ENCODE assay signal across 15 cellular contexts in genomic region chr15:74429784-74430141, GRCh38. TPM values are rescaled to one million over a fixed set of nuclear protein-coding genes. Genes with fewer than 3 reads are reported as not detected.
DNase-seq lines count a peak whose midpoint lies in the region; ATAC-seq, FAIRE-seq and TF ChIP-seq lines count a peak whose summit lies in the region.
"Had no signal": no experiment of that assay in that cellular context is flagged by ENCODE, and none has a peak within 500 bp of the region (broad histone marks: within the 10 kb centered on the region; RNA-seq: fewer than 3 reads in every experiment).

No MANE protein-coding gene starts in this region.

- H3K9me3 Mint-ChIP-seq in CD8-positive, alpha-beta memory T cell, result no peaks in the 10 kb centered on the region
- no peaks in the 10 kb centered on the region for H3K9me3 Mint-ChIP-seq in GM23338
- H3K9me3 Mint-ChIP-seq: CD4-positive, CD25-positive, alpha-beta regulatory T cell had no signal

- H4K20me1 ChIP-seq in HCT116 (ENCODE audit: insufficient read depth) (no peaks in the 10 kb centered on the region), GM12878 (ENCODE audit: control insufficient read depth, insufficient read depth) (peaks cover 24% of the 10 kb centered on the region), GM23338 (replicated peaks; ENCODE audit: insufficient read depth) (peaks cover 8% of the 10 kb centered on the region)

- no peak overlapping the region for H3K23ac ChIP-seq in trophoblast cell (ENCODE audit: low read length)

- RAD21 ChIA-PET in HCT116 (lab: Charles Lee; ENCODE audit: low non-redundant PET in 1 of 2, low total read pairs in 2 of 2, uncharacterized antibody in 2 of 2, unreplicated experiment in 2 of 2), result no interaction called here
- RAD21 ChIA-PET in GM12878 (lab: Charles Lee; ENCODE audit: unreplicated experiment), result interaction anchor here (0.6 to 24.4 kb wide), 7 partner anchors 9 to 364 kb away, joined by 3 to 496 read pairs (median 15); no protein-coding TSS in a partner anchor

- no peak overlapping the region for H2BK12ac ChIP-seq in trophoblast cell (ENCODE audit: low read length)

- H2AFZ ChIP-seq in HCT116 (ENCODE audit: low read depth, low read length, poor library complexity, severe bottlenecking) (no peak overlapping the region), GM12878 (ENCODE audit: control insufficient read depth, low read depth, low read length) (no peak overlapping the region), trophoblast cell (ENCODE audit: insufficient read depth, low read length, poor library complexity) (no peak overlapping the region), GM23338 (no peak overlapping the region)

- no peaks in the 10 kb centered on the region for H3K9me3 ChIP-seq in CD8-positive, alpha-beta memory T cell (ENCODE audit: low read length)
- no peaks in the 10 kb centered on the region for H3K9me3 ChIP-seq in HCT116 (ENCODE audit: control insufficient read depth in 1 of 2, insufficient read depth in 1 of 2, low read depth in 1 of 2, low read length in 2 of 2)
- no peaks in the 10 kb centered on the region for H3K9me3 ChIP-seq in GM12878 (replicated peaks; ENCODE audit: control insufficient read depth, insufficient read depth, low read length)
- H3K9me3 ChIP-seq in trophoblast cell (ENCODE audit: insufficient read depth, low read depth, low read length), result peaks cover 5% of the 10 kb centered on the region
- H3K9me3 ChIP-seq: heart right ventricle, prostate gland, uterus had no signal

- TF ChIP-seq CTCF in HCT116 (IDR thresholded peaks at IDR 0.05 in 2 of 3, conservative IDR thresholded peaks at IDR 0.05 in 1 of 3; ENCODE audit: borderline replicate concordance in 1 of 3, insufficient read depth in 1 of 3, low read depth in 2 of 3, low read length in 2 of 3) (no peak), GM12878 (IDR thresholded peaks at IDR 0.05 in 2 of 3, conservative IDR thresholded peaks at IDR 0.05 in 1 of 3; ENCODE audit: control insufficient read depth in 2 of 3, extremely low read depth in 1 of 3, insufficient read depth in 1 of 3, low read depth in 3 of 3, low read length in 3 of 3) (no peak), GM23338 (conservative IDR thresholded peaks at IDR 0.05; ENCODE audit: low read depth in 2 of 2) (no peak)

- no peaks in the 10 kb centered on the region for H3K36me3 ChIP-seq in CD8-positive, alpha-beta memory T cell (ENCODE audit: insufficient read depth, low read length)
- peaks cover 0 to 5% of the 10 kb centered on the region in 2 experiments; a peak in 1 of 4 replicates for H3K36me3 ChIP-seq in HCT116 (ENCODE audit: control insufficient read depth in 1 of 2, insufficient read depth in 2 of 2, low read length in 2 of 2)
- peaks cover 13 to 16% of the 10 kb centered on the region in 2 experiments; a peak in 3 of 4 replicates for H3K36me3 ChIP-seq in GM12878 (ENCODE audit: control insufficient read depth in 2 of 2, insufficient read depth in 2 of 2, low read length in 1 of 2)
- peaks cover 14 to 24% of the 10 kb centered on the region in 2 experiments for H3K36me3 ChIP-seq in trophoblast cell (ENCODE audit: control insufficient read depth in 1 of 2, insufficient read depth in 2 of 2, low read length in 2 of 2)
- H3K36me3 ChIP-seq in GM23338 (ENCODE audit: insufficient read depth), result no peaks in the 10 kb centered on the region
- H3K36me3 ChIP-seq: heart right ventricle, prostate gland, uterus had no signal

- peak overlapping the region in 7 of 8 donors; percentile 13 to 90 (median 68) for H3K27ac Mint-ChIP-seq in CD8-positive, alpha-beta memory T cell
- H3K27ac Mint-ChIP-seq in GM23338, result no peak overlapping the region

- H3K4me3 ChIP-seq in CD8-positive, alpha-beta memory T cell (ENCODE audit: low read length), result no peak overlapping the region
- H3K4me3 ChIP-seq in HCT116 (replicated peaks in 1 of 2; ENCODE audit: low read depth in 1 of 2, low read length in 2 of 2), result no peak overlapping the region
- peak overlapping the region; percentile 98 for H3K4me3 ChIP-seq in GM12878
- H3K4me3 ChIP-seq in trophoblast cell (ENCODE audit: low read depth, low read length), result no peak overlapping the region
- H3K4me3 ChIP-seq in GM23338, result no peak overlapping the region
- H3K4me3 ChIP-seq: heart right ventricle, prostate gland, uterus had no signal

- H3K9me2 ChIP-seq in HCT116 (ENCODE audit: insufficient read depth) (no peaks in the 10 kb centered on the region), GM23338 (ENCODE audit: insufficient read depth) (no peaks in the 10 kb centered on the region)

- peaks cover 89% of the 10 kb centered on the region for H3K79me2 ChIP-seq in HCT116 (ENCODE audit: insufficient read depth, low read length)
- peaks cover 100% of the 10 kb centered on the region for H3K79me2 ChIP-seq in GM12878 (ENCODE audit: control insufficient read depth, insufficient read depth, low read length)
- peaks cover 32% of the 10 kb centered on the region for H3K79me2 ChIP-seq in trophoblast cell (ENCODE audit: control insufficient read depth, insufficient read depth, low read length, poor library complexity)
- peaks cover 24% of the 10 kb centered on the region for H3K79me2 ChIP-seq in GM23338 (replicated peaks; ENCODE audit: insufficient read depth)

- no peak for FAIRE-seq in GM12878 (lab: Jason Lieb, UNC)
- FAIRE-seq: GM19239 had no signal

- peak overlapping the region; percentile 27 for H3K27ac ChIP-seq in CD8-positive, alpha-beta memory T cell (ENCODE audit: low read depth, low read length)
- H3K27ac ChIP-seq in HCT116 (ENCODE audit: low read depth, low read length), result no peak overlapping the region; the same call in 1 of the 2 replicates
- H3K27ac ChIP-seq in GM12878 (ENCODE audit: control insufficient read depth, insufficient read depth), result peak overlapping the region; percentile 84
- H3K27ac ChIP-seq in trophoblast cell (ENCODE audit: low read depth, low read length), result no peak overlapping the region
- no peak overlapping the region for H3K27ac ChIP-seq in GM23338 (ENCODE audit: low read depth)
- H3K27ac ChIP-seq: heart right ventricle, prostate gland, uterus had no signal

- H4K12ac ChIP-seq in trophoblast cell (ENCODE audit: low read depth, low read length), result no peak overlapping the region

- H3K18ac ChIP-seq in trophoblast cell (ENCODE audit: low read length), result no peak overlapping the region

- no peak for TF ChIP-seq EP300 in GM12878 (IDR thresholded peaks at IDR 0.05; ENCODE audit: borderline replicate concordance in 1 of 2, control insufficient read depth in 1 of 2, low read depth in 2 of 2, low read length in 2 of 2)

- H3K4me2 ChIP-seq in HCT116 (ENCODE audit: low read length), result peak overlapping the region; percentile 17; the same call in 1 of the 2 replicates
- H3K4me2 ChIP-seq in GM12878 (ENCODE audit: control insufficient read depth, insufficient read depth), result peak overlapping the region; percentile 97
- H3K4me2 ChIP-seq in trophoblast cell (ENCODE audit: low read length), result no peak overlapping the region
- H3K4me2 ChIP-seq in GM23338, result no peak overlapping the region

- no peak overlapping the region for H4K91ac ChIP-seq in trophoblast cell (ENCODE audit: low read depth, low read length)

- peaks cover 61 to 83% (median 64%) of the 10 kb centered on the region in 3 donors for H3K4me1 Mint-ChIP-seq in CD8-positive, alpha-beta memory T cell
- H3K4me1 Mint-ChIP-seq in GM23338, result peaks cover 37% of the 10 kb centered on the region

- H3K14ac ChIP-seq in trophoblast cell (ENCODE audit: low read length), result no peak overlapping the region

- POLR2A ChIA-PET in CD8-positive, alpha-beta memory T cell (lab: Charles Lee), result no interaction called here
- POLR2A ChIA-PET in HCT116 (lab: Charles Lee) (interaction anchor here (1.4 to 2.1 kb wide), 2 partner anchors 10 to 24 kb away, joined by 3 to 6 read pairs; no protein-coding TSS in a partner anchor), GM12878 (lab: Charles Lee) (interaction anchor here (0.8 to 16.6 kb wide), 11 partner anchors 9 to 358 kb away, joined by 3 to 325 read pairs (median 4); no protein-coding TSS in a partner anchor)

- intact Hi-C loops in HCT116 (cut with micrococcal nuclease) (no loop called here), GM12878 (cut with micrococcal nuclease; ENCODE audit: unreplicated experiment) (loop anchor here (2.0 to 5.0 kb wide), 4 partner anchors 25 to 188 kb away; partner anchors contain the start of genes ARID3B and CLK3)

- peak overlapping the region; percentile 27 for H3K4ac ChIP-seq in trophoblast cell (ENCODE audit: low read depth, low read length)

- peaks cover 0 to 1% of the 10 kb centered on the region in 2 donors for H3K27me3 Mint-ChIP-seq in CD8-positive, alpha-beta memory T cell
- peaks cover 25% of the 10 kb centered on the region for H3K27me3 Mint-ChIP-seq in GM23338 (ENCODE audit: insufficient read depth, low read depth, poor library complexity)

- ATAC-seq in HCT116 (no peak), GM12878 (no peak), GM23338 (no peak)
- ATAC-seq: heart right ventricle had no signal

- H2BK5ac ChIP-seq in trophoblast cell (ENCODE audit: low read depth, low read length, poor library complexity), result no peak overlapping the region

- no peak for TF ChIP-seq RAD21 in HCT116 (IDR thresholded peaks at IDR 0.05; ENCODE audit: low read depth)
- TF ChIP-seq RAD21 in GM12878 (IDR thresholded peaks at IDR 0.05; ENCODE audit: insufficient read depth, low read depth, low read length), result no peak

- peaks cover 15% of the 10 kb centered on the region for H3K4me1 ChIP-seq in CD8-positive, alpha-beta memory T cell (ENCODE audit: insufficient read depth, low read length)
- H3K4me1 ChIP-seq in HCT116 (ENCODE audit: control insufficient read depth in 1 of 2, insufficient read depth in 2 of 2, low read length in 2 of 2), result peaks cover 25 to 89% of the 10 kb centered on the region in 2 experiments
- peaks cover 54% of the 10 kb centered on the region for H3K4me1 ChIP-seq in GM12878 (ENCODE audit: control insufficient read depth, insufficient read depth, low read length)
- peaks cover 19 to 33% of the 10 kb centered on the region in 2 experiments for H3K4me1 ChIP-seq in trophoblast cell (ENCODE audit: control insufficient read depth in 1 of 2, insufficient read depth in 2 of 2, low read length in 2 of 2)
- peaks cover 20% of the 10 kb centered on the region for H3K4me1 ChIP-seq in GM23338 (ENCODE audit: insufficient read depth)

- in situ Hi-C loops in GM12878 (cut with MboI), result no loop called here

- peaks cover 24% of the 10 kb centered on the region for H3K79me1 ChIP-seq in trophoblast cell (ENCODE audit: low read length)

- H4K8ac ChIP-seq in trophoblast cell (ENCODE audit: low read depth, low read length), result no peak overlapping the region

- SMC1A ChIA-PET in GM12878 (lab: Charles Lee; ENCODE audit: uncharacterized antibody, unreplicated experiment), result interaction anchor here (0.9 to 25.4 kb wide), 7 partner anchors 8 to 49 kb away, joined by 3 to 544 read pairs (median 16); no protein-coding TSS in a partner anchor

- no peak overlapping the region for H2BK120ac ChIP-seq in trophoblast cell (ENCODE audit: insufficient read depth, low read length, poor library complexity)

- H3K9ac ChIP-seq in HCT116 (ENCODE audit: low read length) (no peak overlapping the region), GM12878 (ENCODE audit: control insufficient read depth, insufficient read depth, low read length) (peak overlapping the region; percentile 76), trophoblast cell (ENCODE audit: low read length) (no peak overlapping the region)

- no peak for TF ChIP-seq POLR2A in HCT116 (IDR thresholded peaks at IDR 0.05; ENCODE audit: borderline replicate concordance, extremely low read depth, insufficient read depth, insufficient read length)
- TF ChIP-seq POLR2A in GM12878 (IDR thresholded peaks at IDR 0.05; ENCODE audit: low read depth, low read length), result no peak

- H3F3A ChIP-seq in GM23338 (replicated peaks; ENCODE audit: low read depth), result no peaks in the 10 kb centered on the region

- no peaks in the 10 kb centered on the region for H3K27me3 ChIP-seq in CD8-positive, alpha-beta memory T cell (ENCODE audit: insufficient read depth, low read length, poor library complexity, severe bottlenecking)
- H3K27me3 ChIP-seq in HCT116 (ENCODE audit: insufficient read depth, low read length) (no peaks in the 10 kb centered on the region), GM12878 (replicated peaks in 1 of 2; ENCODE audit: control insufficient read depth in 2 of 2, insufficient read depth in 2 of 2, low read length in 1 of 2) (no peaks in the 10 kb centered on the region), trophoblast cell (ENCODE audit: insufficient read depth, low read length) (no peaks in the 10 kb centered on the region), GM23338 (ENCODE audit: insufficient read depth) (peaks cover 10% of the 10 kb centered on the region)
- H3K27me3 ChIP-seq: uterus had no signal

- DNase-seq in CD8-positive, alpha-beta memory T cell, result no peak
- DNase-seq in HCT116 (ENCODE audit: low read depth, low spot score), result no peak
- no peak for DNase-seq in GM12878 (ENCODE audit: low read depth, low spot score)
- DNase-seq in trophoblast cell, result no peak
- no peak for DNase-seq in LoVo (ENCODE audit: low spot score)
- no peak for DNase-seq in GM23338 (ENCODE audit: low spot score)
- DNase-seq in occipital lobe (lab: John Stamatoyannopoulos, UW), result no peak
- DNase-seq: activated CD4-positive, CD25-positive, alpha-beta regulatory T cell; activated effector memory CD4-positive, alpha-beta T cell treated with Interleukin-2 at 50 U/mL for 16 hours; CD4-positive, CD25-positive, alpha-beta regulatory T cell; heart right ventricle; NCI-H1436 treated with DMSO at 0.1 percent for 48 hours; uterus had no signal

- BruUV-seq in HCT116 (replicated peaks; lab: Mats Ljungman, UMichigan) (no TSS peak), GM12878 (replicated peaks; lab: Mats Ljungman, UMichigan) (no TSS peak)

- WGBS in GM12878 (ENCODE audit: insufficient coverage, insufficient replicate concordance, low lambda C conversion rate, missing lambda C conversion rate), result 0% methylated on average over 2 of the region's 2 CpGs
- WGBS in trophoblast cell (ENCODE audit: extremely low coverage, insufficient coverage, insufficient read length), result no CpG with 5 or more reads among the region's 2 CpGs

- CTCF ChIA-PET in CD8-positive, alpha-beta memory T cell (lab: Charles Lee), result interaction anchor here (1.0 to 8.1 kb wide), 3 partner anchors 46 to 342 kb away, joined by 3 to 72 read pairs (median 7); no protein-coding TSS in a partner anchor
- CTCF ChIA-PET in HCT116 (lab: Charles Lee), result no interaction called here
- CTCF ChIA-PET in GM12878 (lab: Yijun Ruan, JAX), result interaction anchor here (1.1 to 22.3 kb wide), 8 partner anchors 10 to 358 kb away, joined by 3 to 655 read pairs (median 7); partner anchors contain the start of genes CYP11A1 and UBL7

- no peak overlapping the region for H2AK5ac ChIP-seq in trophoblast cell (ENCODE audit: low read length)

- H3K36me3 Mint-ChIP-seq in CD8-positive, alpha-beta memory T cell, result peaks cover 0 to 4% (median 2%) of the 10 kb centered on the region in 3 donors
- no peaks in the 10 kb centered on the region; the same call in 2 of the 3 replicates for H3K36me3 Mint-ChIP-seq in GM23338 (ENCODE audit: low read depth)
- H3K36me3 Mint-ChIP-seq: CD4-positive, CD25-positive, alpha-beta regulatory T cell had no signal

- peak overlapping the region in 1 of 7 donors; percentile 63 for H3K4me3 Mint-ChIP-seq in CD8-positive, alpha-beta memory T cell
- H3K4me3 Mint-ChIP-seq in GM23338, result no peak overlapping the region

RNA-seq across cellular contexts. Expression of gene SEMA7A, which starts 4.0 kb away (rescaled TPM):
- total RNA-seq in CD8-positive, alpha-beta memory T cell, result 10 to 100 TPM; 71.2 to 72.5 TPM
- 1.9 TPM for polyA plus RNA-seq in CD8-positive, alpha-beta memory T cell
- total RNA-seq in HCT116 (2021; ENCODE audit: unreplicated experiment), result 13.8 TPM
- polyA plus RNA-seq in HCT116 (2012), result 11.9 and 16.8 TPM in 2 replicates
- 137 and 160 TPM in 2 replicates for total RNA-seq in GM12878 (2013; cell fraction: nucleolus; rRNA removed)
- 56.3 and 58.3 TPM in 2 replicates for total RNA-seq in GM12878 (2014; rRNA removed)
- total RNA-seq in GM12878 (2014; rRNA removed; fragmentation: Illumina TruSeq; extraction: Trizol), result 48.7 and 52.9 TPM in 2 replicates
- total RNA-seq in GM12878 (2021), result 112 and 114 TPM in 2 replicates
- 33.6 TPM for polyA plus RNA-seq in GM12878 (2011; ENCODE audit: low read depth)
- polyA plus RNA-seq in GM12878 (2011; rRNA removed), result 37.6 and 65.2 TPM in 2 replicates
- polyA plus RNA-seq in GM12878 (2011; cell fraction: cytosol; rRNA removed), result 115 and 126 TPM in 2 replicates
- 208 and 229 TPM in 2 replicates for polyA plus RNA-seq in GM12878 (2011; cell fraction: nucleus; rRNA removed)
- polyA plus RNA-seq in GM12878 (2012), result 60.0 and 110 TPM in 2 replicates
- polyA plus RNA-seq in GM12878 (2014; fragmentation: Illumina TruSeq; extraction: Trizol), result 47.9 and 70.5 TPM in 2 replicates
- polyA plus RNA-seq in GM12878 (2014; fragmentation: Nextera tagmentation; extraction: Ambion mirVana), result 1 to 10 TPM in 1 of 2 experiments, under 1 TPM in 1; 0.08 to 1.1 TPM
- 99.1 and 99.2 TPM in 2 replicates for polyA plus RNA-seq in GM12878 (2014; rRNA removed)
- polyA plus RNA-seq in GM12878 (2016; fragmentation: Nextera tagmentation; extraction: Ambion mirVana), result 10 to 100 TPM; 13.3 to 15.6 TPM
- 75.6 and 130 TPM in 2 replicates for polyA minus RNA-seq in GM12878 (2011; rRNA and poly(A)+ RNA removed)
- polyA minus RNA-seq in GM12878 (2011; cell fraction: cytosol; rRNA and poly(A)+ RNA removed), result 48.1 and 52.4 TPM in 2 replicates
- polyA minus RNA-seq in GM12878 (2011; cell fraction: nucleus; rRNA and poly(A)+ RNA removed), result 48.2 and 63.7 TPM in 2 replicates
- 135 and 149 TPM in 2 replicates for polyA plus RNA-seq in trophoblast cell (2013)
- 11.2 and 14.1 TPM in 2 replicates for total RNA-seq in GM23338 (2014; rRNA removed; shearing (Covaris generic))
- 1.2 and 2.0 TPM in 2 replicates for polyA plus RNA-seq in GM23338 (2016; fragmentation: Nextera tagmentation; extraction: Ambion mirVana)
- total RNA-seq in occipital lobe, result 51.5 TPM

RNA-seq across cellular contexts. Expression of gene UBL7, which starts 31.2 kb away (rescaled TPM):
- total RNA-seq in CD8-positive, alpha-beta memory T cell, result 10 to 100 TPM; 64.9 to 67.7 TPM
- 101 TPM for polyA plus RNA-seq in CD8-positive, alpha-beta memory T cell
- total RNA-seq in HCT116 (2021; ENCODE audit: unreplicated experiment), result 65.3 TPM
- polyA plus RNA-seq in HCT116 (2012), result 49.5 and 70.5 TPM in 2 replicates
- 22.7 and 26.2 TPM in 2 replicates for total RNA-seq in GM12878 (2013; cell fraction: nucleolus; rRNA removed)
- total RNA-seq in GM12878 (2014; rRNA removed), result 106 and 107 TPM in 2 replicates
- total RNA-seq in GM12878 (2014; rRNA removed; fragmentation: Illumina TruSeq; extraction: Trizol), result 44.3 and 46.6 TPM in 2 replicates
- 81.3 and 84.8 TPM in 2 replicates for total RNA-seq in GM12878 (2021)
- polyA plus RNA-seq in GM12878 (2011; ENCODE audit: low read depth), result 33.5 TPM
- 72.6 and 89.7 TPM in 2 replicates for polyA plus RNA-seq in GM12878 (2011; rRNA removed)
- polyA plus RNA-seq in GM12878 (2011; cell fraction: cytosol; rRNA removed), result 138 and 156 TPM in 2 replicates
- 60.8 and 62.4 TPM in 2 replicates for polyA plus RNA-seq in GM12878 (2011; cell fraction: nucleus; rRNA removed)
- polyA plus RNA-seq in GM12878 (2012), result 57.3 and 69.1 TPM in 2 replicates
- 61.3 and 90.5 TPM in 2 replicates for polyA plus RNA-seq in GM12878 (2014; fragmentation: Illumina TruSeq; extraction: Trizol)
- 10 to 100 TPM; 25.9 to 59.1 TPM for polyA plus RNA-seq in GM12878 (2014; fragmentation: Nextera tagmentation; extraction: Ambion mirVana)
- polyA plus RNA-seq in GM12878 (2014; rRNA removed), result 117 and 135 TPM in 2 replicates
- polyA plus RNA-seq in GM12878 (2016; fragmentation: Nextera tagmentation; extraction: Ambion mirVana), result 100 to 1,000 TPM; 123 to 145 TPM
- 79.1 and 122 TPM in 2 replicates for polyA minus RNA-seq in GM12878 (2011; rRNA and poly(A)+ RNA removed)
- polyA minus RNA-seq in GM12878 (2011; cell fraction: cytosol; rRNA and poly(A)+ RNA removed), result 32.5 and 36.5 TPM in 2 replicates
- polyA minus RNA-seq in GM12878 (2011; cell fraction: nucleus; rRNA and poly(A)+ RNA removed), result 17.3 and 22.1 TPM in 2 replicates
- polyA plus RNA-seq in trophoblast cell (2013), result 34.6 and 35.4 TPM in 2 replicates
- 90.0 and 99.2 TPM in 2 replicates for total RNA-seq in GM23338 (2014; rRNA removed; shearing (Covaris generic))
- polyA plus RNA-seq in GM23338 (2016; fragmentation: Nextera tagmentation; extraction: Ambion mirVana), result 71.6 and 73.7 TPM in 2 replicates
- total RNA-seq in occipital lobe, result 31.2 TPM

Comparison
In these comparisons a context has a peak if more than half of its experiments do, and no peak if none do; other contexts are left out.
1. H3K27ac ChIP-seq: peak in CD8-positive, alpha-beta memory T cell (single experiment) and GM12878 (single experiment); none in HCT116 (single experiment), trophoblast cell (single experiment) and GM23338 (single experiment).
2. H3K4me2 ChIP-seq: peak in HCT116 (single experiment) and GM12878 (single experiment); none in trophoblast cell (single experiment) and GM23338 (single experiment).